In genomic region chr15:62306851-62307504, GRCh38 we compare ENCODE assay signal across 8 cellular contexts.
DNase-seq lines count a peak whose midpoint lies in the region; ATAC-seq and TF ChIP-seq lines count a peak whose summit lies in the region.

No MANE protein-coding gene starts in this region.

- peak; percentile 89 for DNase-seq in DMS114 treated with DMSO at 0.1 percent for 48 hours (lab: John Stamatoyannopoulos, UW; ENCODE audit: unreplicated experiment)
- peak; percentile 47 for DNase-seq in HS-5 (ENCODE audit: low read depth)
- DNase-seq in NCI-H82 treated with DMSO at 0.1 percent for 48 hours (lab: John Stamatoyannopoulos, UW; ENCODE audit: unreplicated experiment), result peak; percentile 69
- DNase-seq in inferior parietal cortex (ENCODE audit: extremely low spot score), result peak; percentile 78
- DNase-seq in superior temporal gyrus (ENCODE audit: extremely low spot score), result peak; percentile 84

- H3K36me3 Mint-ChIP-seq in brain, result no peaks in the 10 kb centered on the region

- peaks cover 6 to 21% (median 10%) of the 10 kb centered on the region in 5 experiments for H3K9me3 Mint-ChIP-seq in brain

- TF ChIP-seq CTCF in brain (conservative IDR thresholded peaks at IDR 0.05), result peak; percentile 83 to 87

- H3K27ac Mint-ChIP-seq in brain, result peak overlapping the region in 1 of 5 experiments; percentile 17

- H3K27me3 Mint-ChIP-seq in brain, result peaks cover 13% of the 10 kb centered on the region

- H3K4me1 Mint-ChIP-seq in brain, result peaks cover 17% of the 10 kb centered on the region

- ATAC-seq in HG02981 (IDR thresholded peaks at IDR 0.05; ENCODE audit: unreplicated experiment) (no peak), GM21423 (IDR thresholded peaks at IDR 0.05; ENCODE audit: unreplicated experiment) (no peak)

- H3K4me3 Mint-ChIP-seq in brain, result no peak overlapping the region
